Comparison of ENCODE assay signal across 29 cellular contexts in the genomic region with DNA sequence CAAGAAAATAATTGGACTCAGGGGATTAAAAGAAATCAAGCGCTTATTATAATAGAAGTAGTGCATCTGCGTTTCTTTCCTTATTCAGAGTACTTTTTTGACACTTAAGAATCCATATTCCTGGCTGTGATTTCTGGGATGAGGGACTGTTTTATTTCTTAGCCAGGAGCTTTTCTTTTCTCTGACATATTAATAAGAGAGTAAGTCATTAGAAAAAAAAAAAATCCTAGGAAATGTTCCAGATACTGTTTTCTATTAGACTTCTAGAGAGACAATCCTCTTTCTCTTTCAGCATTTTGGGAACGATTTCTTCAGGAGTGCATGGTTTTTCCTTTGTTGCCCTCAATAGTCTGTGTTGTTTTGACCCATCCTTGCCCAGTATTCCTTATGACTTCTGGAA.
"Had no signal": no experiment of that assay in that cellular context is flagged by ENCODE, and none has a peak within 500 bp of the region (broad histone marks: within the 10 kb centered on the region; RNA-seq: fewer than 3 reads in every experiment).

No MANE protein-coding gene starts in this region.

- DNase-seq: activated CD4-positive, alpha-beta T cell treated with anti-CD3 and anti-CD28 coated beads for 4 hours; activated CD8-positive, alpha-beta memory T cell treated with anti-CD3 and anti-CD28 coated beads, Interleukin-2, amount 50 U/mL, for 4 hours; activated CD8-positive, alpha-beta T cell treated with anti-CD3 and anti-CD28 coated beads for 36 hours; activated gamma-delta T cell treated with Interleukin-2 at 50 U/mL for 16 hours; activated naive CD4-positive, alpha-beta T cell treated with anti-CD3 and anti-CD28 coated beads, Interleukin-2, amount 10 ng/mL, durations not matched to agents 7 days and 5 days; activated naive CD8-positive, alpha-beta T cell treated with anti-CD3 and anti-CD28 coated beads for 36 hours; activated T-cell treated with anti-CD3 and anti-CD28 coated beads, Interleukin-2, amount 50 U/mL, for 72 hours; adrenal gland; anterior cingulate cortex; MG63; MV-4-11; NCI-H1092 treated with DMSO at 0.1 percent for 48 hours; NCI-H1417 treated with DMSO at 0.1 percent for 48 hours; NCI-H1694; NCI-H2029; NCI-H345; NCI-H510A; NCI-H526 treated with DMSO at 0.1 percent for 48 hours; NK-92 treated with Interleukin-12 subunit alpha and Interleukin-12 subunit beta, amount 100 ng/mL, for 24 hours; OCI-M1; Right ventricle myocardium superior; SJCRH30 had no signal

- H3K27ac ChIP-seq: KMS-11, RWPE1, SJCRH30 had no signal

- H3K4me2 ChIP-seq: KMS-11 had no signal

- H3K27ac Mint-ChIP-seq: activated CD8-positive, alpha-beta T cell treated with anti-CD3 and anti-CD28 coated beads for 36 hours; activated naive CD4-positive, alpha-beta T cell treated with anti-CD3 and anti-CD28 coated beads, Interleukin-2, amount 10 ng/mL, durations not matched to agents 7 days and 5 days; activated naive CD8-positive, alpha-beta T cell treated with anti-CD3 and anti-CD28 coated beads for 36 hours; activated T-cell treated with anti-CD3 and anti-CD28 coated beads, Interleukin-2, amount 50 U/mL, for 72 hours; activated T-helper 2 cell treated with anti-CD3 and anti-CD28 coated beads, Interferon-gamma antibody, Interleukin-2, Interleukin-4, amounts not matched to agents 10 μg/mL and 5 μg/mL and 100 μg/mL, durations not matched to agents 14 hours and 24 hours and 36 hours; T-helper 1 cell treated with Interleukin-12 subunit alpha and Interleukin-12 subunit beta and Interleukin-4 antibody, amounts not matched to agents 30 μg/mL and 1 μg/mL, for 36 hours had no signal

- H3K9me3 Mint-ChIP-seq: activated CD8-positive, alpha-beta T cell treated with anti-CD3 and anti-CD28 coated beads for 36 hours; activated naive CD4-positive, alpha-beta T cell treated with anti-CD3 and anti-CD28 coated beads, Interleukin-2, amount 10 ng/mL, durations not matched to agents 7 days and 5 days; activated naive CD8-positive, alpha-beta T cell treated with anti-CD3 and anti-CD28 coated beads for 36 hours; activated T-cell treated with anti-CD3 and anti-CD28 coated beads, Interleukin-2, amount 50 U/mL, for 72 hours; activated T-helper 2 cell treated with anti-CD3 and anti-CD28 coated beads, Interferon-gamma antibody, Interleukin-2, Interleukin-4, amounts not matched to agents 10 μg/mL and 5 μg/mL and 100 μg/mL, durations not matched to agents 14 hours and 24 hours and 36 hours; T-helper 1 cell treated with Interleukin-12 subunit alpha and Interleukin-12 subunit beta and Interleukin-4 antibody, amounts not matched to agents 30 μg/mL and 1 μg/mL, for 36 hours had no signal

- H3K36me3 Mint-ChIP-seq: activated naive CD4-positive, alpha-beta T cell treated with anti-CD3 and anti-CD28 coated beads, Interleukin-2, amount 10 ng/mL, durations not matched to agents 7 days and 5 days; activated naive CD8-positive, alpha-beta T cell treated with anti-CD3 and anti-CD28 coated beads for 36 hours had no signal

- H3K27me3 ChIP-seq: adrenal gland, breast epithelium, MG63, SJCRH30 had no signal

- H3K4me3 ChIP-seq: adrenal gland, breast epithelium, MG63, SJCRH30 had no signal

- H3K9ac ChIP-seq: KMS-11 had no signal

- H3K9me3 ChIP-seq: adrenal gland, breast epithelium, MG63, SJCRH30 had no signal

- H3K4me3 Mint-ChIP-seq: activated CD8-positive, alpha-beta T cell treated with anti-CD3 and anti-CD28 coated beads for 36 hours; activated naive CD4-positive, alpha-beta T cell treated with anti-CD3 and anti-CD28 coated beads, Interleukin-2, amount 10 ng/mL, durations not matched to agents 7 days and 5 days; activated naive CD8-positive, alpha-beta T cell treated with anti-CD3 and anti-CD28 coated beads for 36 hours; activated T-cell treated with anti-CD3 and anti-CD28 coated beads, Interleukin-2, amount 50 U/mL, for 72 hours; T-helper 1 cell treated with Interleukin-12 subunit alpha and Interleukin-12 subunit beta and Interleukin-4 antibody, amounts not matched to agents 30 μg/mL and 1 μg/mL, for 36 hours had no signal

- ATAC-seq: activated CD4-positive, CD25-positive, alpha-beta regulatory T cell treated with anti-CD3 and anti-CD28 coated beads, Interleukin-2, amount 50 U/mL, for 24 hours; activated CD8-positive, alpha-beta T cell treated with anti-CD3 and anti-CD28 coated beads for 36 hours; activated T-cell treated with anti-CD3 and anti-CD28 coated beads, Interleukin-2, amount 50 U/mL, for 72 hours; Panc1 had no signal

- H3K4me1 ChIP-seq: breast epithelium, SJCRH30 had no signal

- H3K27me3 Mint-ChIP-seq: activated naive CD4-positive, alpha-beta T cell treated with anti-CD3 and anti-CD28 coated beads, Interleukin-2, amount 10 ng/mL, durations not matched to agents 7 days and 5 days; activated naive CD8-positive, alpha-beta T cell treated with anti-CD3 and anti-CD28 coated beads for 36 hours had no signal

- H3K36me3 ChIP-seq: adrenal gland, breast epithelium, MG63, SJCRH30 had no signal
